In the genomic region with DNA sequence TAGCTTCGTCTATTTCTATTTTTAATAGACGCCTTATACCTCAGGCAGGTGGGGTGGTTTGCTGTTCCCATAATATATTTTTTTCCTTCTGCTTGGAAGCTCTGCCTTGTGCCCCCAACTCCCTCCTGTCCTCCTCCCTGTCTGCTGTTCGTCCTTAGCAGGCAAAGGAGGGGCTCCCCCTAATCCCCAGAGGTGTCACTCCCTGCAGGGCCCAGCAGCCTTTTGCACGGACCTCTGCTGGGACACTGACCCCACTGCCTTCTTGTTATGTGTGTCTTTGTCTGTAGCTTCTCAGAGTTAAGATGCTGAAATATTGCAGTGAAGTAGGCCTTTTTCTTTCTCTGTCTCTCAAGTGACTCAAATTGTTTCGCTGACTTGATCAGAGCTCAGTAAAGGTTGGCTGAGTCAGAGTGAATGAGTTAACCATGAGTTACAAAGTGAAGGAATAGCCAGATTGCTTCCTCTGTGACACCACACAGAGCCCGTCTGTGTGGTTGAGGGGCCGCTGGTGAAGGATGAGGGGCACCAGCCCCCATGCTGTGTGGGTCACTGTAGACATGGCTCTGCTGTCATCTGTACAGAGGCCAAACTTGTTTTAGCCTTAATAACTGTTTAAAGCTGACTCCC, we compare ENCODE assay signal across 8 cellular contexts. TPM values are rescaled to one million over a fixed set of nuclear protein-coding genes. Genes with fewer than 3 reads are reported as not detected.
A peak's percentile ranks its signal among the peaks of the same experiment; 100 is the strongest.
DNase-seq lines count a peak whose midpoint lies in the region; ATAC-seq and TF ChIP-seq lines count a peak whose summit lies in the region.

No MANE protein-coding gene starts in this region.

- intact Hi-C loops in tibial artery (cut with DNase I; ENCODE audit: low total_unique reads) = no loop called here

- H3K9ac ChIP-seq in adipocyte (ENCODE audit: low read length) = peak overlapping the region; percentile 60

- H3K27ac ChIP-seq in tibial artery = no peak overlapping the region

- no peaks in the 10 kb centered on the region for H3K9me3 ChIP-seq in adipocyte (ENCODE audit: control insufficient read depth, low read length)
- no peaks in the 10 kb centered on the region for H3K9me3 ChIP-seq in tibial artery
- H3K9me3 ChIP-seq in BE2C = no peaks in the 10 kb centered on the region

- H3K4me3 ChIP-seq in adipocyte (ENCODE audit: low read length) (no peak overlapping the region), tibial artery (no peak overlapping the region), BE2C (ENCODE audit: low read depth, low read length) (no peak overlapping the region)

- H3K4me1 ChIP-seq in adipocyte (ENCODE audit: control insufficient read depth, insufficient read depth, low read length) = peaks cover 16% of the 10 kb centered on the region
- H3K4me1 ChIP-seq in tibial artery = no peaks in the 10 kb centered on the region
- H3K4me1 ChIP-seq in BE2C = peaks cover 31% of the 10 kb centered on the region

- H3K36me3 ChIP-seq in adipocyte (ENCODE audit: control insufficient read depth, insufficient read depth, low read length, severe bottlenecking) (no peaks in the 10 kb centered on the region), tibial artery (no peaks in the 10 kb centered on the region), BE2C (peaks cover 22% of the 10 kb centered on the region; the same call in 1 of the 2 replicates)

- H3K27me3 ChIP-seq in adipocyte (replicated peaks; ENCODE audit: control insufficient read depth, insufficient read depth, low read length) = no peaks in the 10 kb centered on the region
- H3K27me3 ChIP-seq in tibial artery = no peaks in the 10 kb centered on the region
- H3K27me3 ChIP-seq in BE2C = no peaks in the 10 kb centered on the region

- peak; percentile 74 for DNase-seq in adipocyte (ENCODE audit: low read depth)
- peak; percentile 86 for DNase-seq in renal cortical epithelial cell (ENCODE audit: low read depth)
- DNase-seq in epidermal melanocyte (ENCODE audit: insufficient read length, low spot score) = no peak
- DNase-seq in Kasumi-1 (lab: John Stamatoyannopoulos, UW) = no peak
- no peak for DNase-seq in tibial artery
- DNase-seq in BE2C = no peak

- peak; percentile 48 for ATAC-seq in GM18858 (IDR thresholded peaks at IDR 0.05; ENCODE audit: unreplicated experiment)
- peak; percentile 65 for ATAC-seq in HG02798 (IDR thresholded peaks at IDR 0.05; ENCODE audit: poor library complexity, unreplicated experiment)

- no peak for TF ChIP-seq CTCF in tibial artery (IDR thresholded peaks at IDR 0.05)
- no peak for TF ChIP-seq CTCF in BE2C (IDR thresholded peaks at IDR 0.05; ENCODE audit: low read depth, low read length)

RNA-seq across cellular contexts. Expression of a gene that starts 47.7 kb away (rescaled TPM):
- 3.1 and 6.9 TPM in 2 replicates for total RNA-seq in renal cortical epithelial cell
- 34.0 TPM for polyA plus RNA-seq in BE2C (2012; ENCODE audit: insufficient read depth, insufficient read length, low read depth)

Comparison
In these comparisons a context has a peak if more than half of its experiments do, and no peak if none do; other contexts are left out.
1. DNase-seq: peak in adipocyte (single experiment) and renal cortical epithelial cell (single experiment); none in epidermal melanocyte (single experiment), Kasumi-1 (0 of 2), tibial artery (0 of 2) and BE2C (single experiment).